ENCODE assay signal across 1 cellular context in the genomic region with DNA sequence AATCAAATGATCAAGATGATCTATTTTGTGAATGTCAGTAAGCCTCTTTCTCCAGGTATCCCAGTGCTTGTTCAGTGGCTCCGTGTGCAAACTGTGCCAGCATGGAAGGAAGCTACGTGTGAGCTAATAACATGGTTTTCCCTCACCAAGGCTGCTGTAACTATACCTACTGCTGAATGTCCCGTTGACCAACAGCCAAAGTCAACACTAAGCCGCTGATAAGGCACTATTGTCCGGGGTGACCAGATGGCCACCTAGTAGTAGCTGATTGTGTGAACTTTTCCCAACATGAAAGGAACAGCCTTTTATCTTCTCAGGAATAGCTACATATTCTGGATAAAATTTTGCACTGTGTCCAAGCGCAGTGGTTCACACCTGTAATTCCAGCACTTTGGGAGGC.
TF ChIP-seq lines count a peak whose summit lies in the region.

No MANE protein-coding gene starts in this region.

TF ChIP-seq in HepG2, 621 proteins besides CTCF, POLR2A, EP300 and RAD21 (continued from another document and continues in another):
- TF ChIP-seq ELF3 (CRISPR knock-in tag; IDR thresholded peaks at IDR 0.05) (peak; percentile 81), FOXA3 (CRISPR knock-in tag; IDR thresholded peaks at IDR 0.05) (peak; percentile 97), NONO (IDR thresholded peaks at IDR 0.05) (no peak), NONO (CRISPR knock-in tag; conservative IDR thresholded peaks at IDR 0.05) (0 out of 2 replicates have a peak, but pooled peaks have one; percentile 25), ZNF749 (CRISPR knock-in tag; IDR thresholded peaks at IDR 0.05; ENCODE audit: borderline replicate concordance) (no peak), NCOA2 (CRISPR knock-in tag; IDR thresholded peaks at IDR 0.05) (peak; percentile 45; the same call in 1 of the 2 replicates), NFIC (IDR thresholded peaks at IDR 0.05; ENCODE audit: low read length) (peak; percentile 67), ZNF331 (CRISPR knock-in tag; IDR thresholded peaks at IDR 0.05) (peak; percentile 80), ZSCAN29 (CRISPR knock-in tag; conservative IDR thresholded peaks at IDR 0.05) (no peak), FOXO1 (CRISPR knock-in tag; IDR thresholded peaks at IDR 0.05) (peak; percentile 60), DDIT3 (CRISPR knock-in tag; IDR thresholded peaks at IDR 0.05) (no peak), ZNF772 (CRISPR knock-in tag; IDR thresholded peaks at IDR 0.05) (0 out of 2 replicates have a peak, but pooled peaks have one; percentile 50), MIXL1 (CRISPR knock-in tag; IDR thresholded peaks at IDR 0.05) (no peak), RXRB (CRISPR knock-in tag; IDR thresholded peaks at IDR 0.05; ENCODE audit: borderline replicate concordance) (peak; percentile 73; the same call in 1 of the 2 replicates), FOXA1 (IDR thresholded peaks at IDR 0.05) (no peak), FOXA1 (CRISPR knock-in tag; IDR thresholded peaks at IDR 0.05) (peak; percentile 97), KDM2A (CRISPR knock-in tag; IDR thresholded peaks at IDR 0.05; ENCODE audit: borderline replicate concordance, low read depth) (peak; percentile 49; the same call in 1 of the 2 replicates), ZNF737 (CRISPR knock-in tag; IDR thresholded peaks at IDR 0.05; ENCODE audit: borderline replicate concordance) (no peak), MEF2D (CRISPR knock-in tag; IDR thresholded peaks at IDR 0.05) (peak; percentile 52; the same call in 1 of the 2 replicates), ZNF879 (CRISPR knock-in tag; IDR thresholded peaks at IDR 0.05) (no peak), ZNF280B (CRISPR knock-in tag; IDR thresholded peaks at IDR 0.05; ENCODE audit: borderline replicate concordance) (no peak), HOXA3 (CRISPR knock-in tag; IDR thresholded peaks at IDR 0.05) (peak; percentile 66; the same call in 1 of the 2 replicates), ZNF788 (CRISPR knock-in tag; IDR thresholded peaks at IDR 0.05; ENCODE audit: borderline replicate concordance) (peak; percentile 67; the same call in 1 of the 2 replicates), ZNF503 (CRISPR knock-in tag; IDR thresholded peaks at IDR 0.05) (peak; percentile 79; the same call in 1 of the 2 replicates), FOSL2 (CRISPR knock-in tag; IDR thresholded peaks at IDR 0.05) (peak; percentile 62), MIER3 (CRISPR knock-in tag; IDR thresholded peaks at IDR 0.05; ENCODE audit: borderline replicate concordance) (peak; percentile 60; the same call in 1 of the 2 replicates), STAG1 (CRISPR knock-in tag; IDR thresholded peaks at IDR 0.05) (peak; percentile 21; the same call in 1 of the 2 replicates), FOXP1 (IDR thresholded peaks at IDR 0.05) (no peak), FOXP1 (CRISPR knock-in tag; IDR thresholded peaks at IDR 0.05) (peak; percentile 71; the same call in 1 of the 2 replicates), MTF1 (CRISPR knock-in tag; IDR thresholded peaks at IDR 0.05) (peak; percentile 71; the same call in 1 of the 2 replicates), ZNF7 (CRISPR knock-in tag; IDR thresholded peaks at IDR 0.05) (peak; percentile 41; the same call in 1 of the 2 replicates), ZNF224 (CRISPR knock-in tag; IDR thresholded peaks at IDR 0.05) (no peak), HOMEZ (CRISPR knock-in tag; IDR thresholded peaks at IDR 0.05; ENCODE audit: low read depth) (peak; percentile 60; the same call in 1 of the 2 replicates), ZNF430 (CRISPR knock-in tag; IDR thresholded peaks at IDR 0.05) (peak; percentile 86), ZNF609 (CRISPR knock-in tag; IDR thresholded peaks at IDR 0.05; ENCODE audit: borderline replicate concordance) (peak; percentile 92), TCF7 (IDR thresholded peaks at IDR 0.05; ENCODE audit: low read depth) (peak; percentile 88), HHEX (CRISPR knock-in tag; IDR thresholded peaks at IDR 0.05) (peak; percentile 94), RARA (CRISPR knock-in tag; IDR thresholded peaks at IDR 0.05) (peak; percentile 92)
- TF ChIP-seq, protein P1, sequence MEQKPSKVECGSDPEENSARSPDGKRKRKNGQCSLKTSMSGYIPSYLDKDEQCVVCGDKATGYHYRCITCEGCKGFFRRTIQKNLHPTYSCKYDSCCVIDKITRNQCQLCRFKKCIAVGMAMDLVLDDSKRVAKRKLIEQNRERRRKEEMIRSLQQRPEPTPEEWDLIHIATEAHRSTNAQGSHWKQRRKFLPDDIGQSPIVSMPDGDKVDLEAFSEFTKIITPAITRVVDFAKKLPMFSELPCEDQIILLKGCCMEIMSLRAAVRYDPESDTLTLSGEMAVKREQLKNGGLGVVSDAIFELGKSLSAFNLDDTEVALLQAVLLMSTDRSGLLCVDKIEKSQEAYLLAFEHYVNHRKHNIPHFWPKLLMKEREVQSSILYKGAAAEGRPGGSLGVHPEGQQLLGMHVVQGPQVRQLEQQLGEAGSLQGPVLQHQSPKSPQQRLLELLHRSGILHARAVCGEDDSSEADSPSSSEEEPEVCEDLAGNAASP (CRISPR knock-in tag; IDR thresholded peaks at IDR 0.05; ENCODE audit: borderline replicate concordance), result peak; percentile 46; the same call in 1 of the 2 replicates
- TF ChIP-seq, protein P2, sequence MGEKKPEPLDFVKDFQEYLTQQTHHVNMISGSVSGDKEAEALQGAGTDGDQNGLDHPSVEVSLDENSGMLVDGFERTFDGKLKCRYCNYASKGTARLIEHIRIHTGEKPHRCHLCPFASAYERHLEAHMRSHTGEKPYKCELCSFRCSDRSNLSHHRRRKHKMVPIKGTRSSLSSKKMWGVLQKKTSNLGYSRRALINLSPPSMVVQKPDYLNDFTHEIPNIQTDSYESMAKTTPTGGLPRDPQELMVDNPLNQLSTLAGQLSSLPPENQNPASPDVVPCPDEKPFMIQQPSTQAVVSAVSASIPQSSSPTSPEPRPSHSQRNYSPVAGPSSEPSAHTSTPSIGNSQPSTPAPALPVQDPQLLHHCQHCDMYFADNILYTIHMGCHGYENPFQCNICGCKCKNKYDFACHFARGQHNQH (CRISPR knock-in tag; IDR thresholded peaks at IDR 0.05), result peak; percentile 51; the same call in 1 of the 2 replicates
- TF ChIP-seq, protein P3, sequence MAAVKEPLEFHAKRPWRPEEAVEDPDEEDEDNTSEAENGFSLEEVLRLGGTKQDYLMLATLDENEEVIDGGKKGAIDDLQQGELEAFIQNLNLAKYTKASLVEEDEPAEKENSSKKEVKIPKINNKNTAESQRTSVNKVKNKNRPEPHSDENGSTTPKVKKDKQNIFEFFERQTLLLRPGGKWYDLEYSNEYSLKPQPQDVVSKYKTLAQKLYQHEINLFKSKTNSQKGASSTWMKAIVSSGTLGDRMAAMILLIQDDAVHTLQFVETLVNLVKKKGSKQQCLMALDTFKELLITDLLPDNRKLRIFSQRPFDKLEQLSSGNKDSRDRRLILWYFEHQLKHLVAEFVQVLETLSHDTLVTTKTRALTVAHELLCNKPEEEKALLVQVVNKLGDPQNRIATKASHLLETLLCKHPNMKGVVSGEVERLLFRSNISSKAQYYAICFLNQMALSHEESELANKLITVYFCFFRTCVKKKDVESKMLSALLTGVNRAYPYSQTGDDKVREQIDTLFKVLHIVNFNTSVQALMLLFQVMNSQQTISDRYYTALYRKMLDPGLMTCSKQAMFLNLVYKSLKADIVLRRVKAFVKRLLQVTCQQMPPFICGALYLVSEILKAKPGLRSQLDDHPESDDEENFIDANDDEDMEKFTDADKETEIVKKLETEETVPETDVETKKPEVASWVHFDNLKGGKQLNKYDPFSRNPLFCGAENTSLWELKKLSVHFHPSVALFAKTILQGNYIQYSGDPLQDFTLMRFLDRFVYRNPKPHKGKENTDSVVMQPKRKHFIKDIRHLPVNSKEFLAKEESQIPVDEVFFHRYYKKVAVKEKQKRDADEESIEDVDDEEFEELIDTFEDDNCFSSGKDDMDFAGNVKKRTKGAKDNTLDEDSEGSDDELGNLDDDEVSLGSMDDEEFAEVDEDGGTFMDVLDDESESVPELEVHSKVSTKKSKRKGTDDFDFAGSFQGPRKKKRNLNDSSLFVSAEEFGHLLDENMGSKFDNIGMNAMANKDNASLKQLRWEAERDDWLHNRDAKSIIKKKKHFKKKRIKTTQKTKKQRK (IDR thresholded peaks at IDR 0.05; ENCODE audit: low read length), result no peak
- TF ChIP-seq, protein P4, sequence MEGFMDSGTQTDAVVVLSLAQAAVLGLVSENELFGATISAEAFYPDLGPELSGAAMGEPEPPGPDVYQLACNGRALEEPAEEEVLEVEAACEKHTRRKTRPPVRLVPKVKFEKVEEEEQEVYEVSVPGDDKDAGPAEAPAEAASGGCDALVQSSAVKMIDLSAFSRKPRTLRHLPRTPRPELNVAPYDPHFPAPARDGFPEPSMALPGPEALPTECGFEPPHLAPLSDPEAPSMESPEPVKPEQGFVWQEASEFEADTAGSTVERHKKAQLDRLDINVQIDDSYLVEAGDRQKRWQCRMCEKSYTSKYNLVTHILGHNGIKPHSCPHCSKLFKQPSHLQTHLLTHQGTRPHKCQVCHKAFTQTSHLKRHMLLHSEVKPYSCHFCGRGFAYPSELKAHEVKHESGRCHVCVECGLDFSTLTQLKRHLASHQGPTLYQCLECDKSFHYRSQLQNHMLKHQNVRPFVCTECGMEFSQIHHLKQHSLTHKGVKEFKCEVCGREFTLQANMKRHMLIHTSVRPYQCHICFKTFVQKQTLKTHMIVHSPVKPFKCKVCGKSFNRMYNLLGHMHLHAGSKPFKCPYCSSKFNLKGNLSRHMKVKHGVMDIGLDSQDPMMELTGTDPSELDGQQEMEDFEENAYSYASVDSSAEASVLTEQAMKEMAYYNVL (CRISPR knock-in tag; IDR thresholded peaks at IDR 0.05; ENCODE audit: borderline replicate concordance), result 0 out of 2 replicates have a peak, but pooled peaks have one; percentile 46
